ENCODE assay signal across 8 cellular contexts in genomic region chr14:39430762-39431415, GRCh38. TPM values are rescaled to one million over a fixed set of nuclear protein-coding genes. Genes with fewer than 3 reads are reported as not detected.
DNase-seq lines count a peak whose midpoint lies in the region; ATAC-seq and TF ChIP-seq lines count a peak whose summit lies in the region.

No MANE protein-coding gene starts in this region.

- intact Hi-C loops in activated CD8-positive, alpha-beta T cell treated with anti-CD3 and anti-CD28 coated beads for 36 hours (cut with micrococcal nuclease): loop anchor here (5.0 kb wide), 2 partner anchors 164 to 319 kb away; partner anchors contain the start of gene GEMIN2

- H3K4me2 ChIP-seq in hepatocyte: peak overlapping the region; percentile 93

- peaks cover 40% of the 10 kb centered on the region for H3K4me1 Mint-ChIP-seq in activated CD8-positive, alpha-beta T cell treated with anti-CD3 and anti-CD28 coated beads for 36 hours (ENCODE audit: low read depth)

- DNase-seq in NCI-H82 (lab: John Stamatoyannopoulos, UW) (peak; percentile 41), NCI-H82 treated with DMSO at 0.1 percent for 48 hours (lab: John Stamatoyannopoulos, UW; ENCODE audit: unreplicated experiment) (no peak), hepatocyte (ENCODE audit: low spot score) (no peak), ecto neural progenitor cell (ENCODE audit: low spot score) (no peak), GDM1 (lab: John Stamatoyannopoulos, UW) (no peak)
- peak; percentile 26 for DNase-seq in activated CD8-positive, alpha-beta T cell treated with anti-CD3 and anti-CD28 coated beads for 36 hours

- peak; percentile 0 for ATAC-seq in HG03558 (IDR thresholded peaks at IDR 0.05; ENCODE audit: extremely low read depth, unreplicated experiment)
- ATAC-seq in activated CD8-positive, alpha-beta T cell treated with anti-CD3 and anti-CD28 coated beads for 36 hours: peak; percentile 9

- no peaks in the 10 kb centered on the region for H3K27me3 Mint-ChIP-seq in activated CD8-positive, alpha-beta T cell treated with anti-CD3 and anti-CD28 coated beads for 36 hours

- WGBS in hepatocyte (ENCODE audit: low lambda C conversion rate, missing lambda C conversion rate): 17% methylated on average over 19 of the region's 19 CpGs

- peak overlapping the region; percentile 95 for H3K27ac Mint-ChIP-seq in activated CD8-positive, alpha-beta T cell treated with anti-CD3 and anti-CD28 coated beads for 36 hours

- peaks cover 14% of the 10 kb centered on the region for H4K20me1 ChIP-seq in hepatocyte (ENCODE audit: insufficient read depth, poor library complexity, severe bottlenecking)

- H3K4me3 ChIP-seq in hepatocyte (peak overlapping the region; percentile 92), skin epidermis (peak overlapping the region; percentile 83 to 98 (median 93))

- POLR2A ChIA-PET in activated CD8-positive, alpha-beta T cell treated with anti-CD3 and anti-CD28 coated beads for 36 hours (lab: Charles Lee): interaction anchor here (0.7 to 2.2 kb wide), 12 partner anchors 8 to 329 kb away, joined by 3 to 10 read pairs (median 6); partner anchors contain the start of genes PNN and TRAPPC6B

- peak overlapping the region; percentile 98 for H3K4me3 Mint-ChIP-seq in activated CD8-positive, alpha-beta T cell treated with anti-CD3 and anti-CD28 coated beads for 36 hours

- H3K36me3 Mint-ChIP-seq in activated CD8-positive, alpha-beta T cell treated with anti-CD3 and anti-CD28 coated beads for 36 hours (ENCODE audit: low read depth): peaks cover 7% of the 10 kb centered on the region

- H3K9me3 ChIP-seq in hepatocyte (ENCODE audit: low read depth): no peaks in the 10 kb centered on the region

- H2AFZ ChIP-seq in hepatocyte: peak overlapping the region; percentile 47

- peaks cover 56% of the 10 kb centered on the region for H3K79me2 ChIP-seq in hepatocyte

- CTCF ChIA-PET in activated CD8-positive, alpha-beta T cell treated with anti-CD3 and anti-CD28 coated beads for 36 hours (lab: Charles Lee): interaction anchor here (1.0 to 1.8 kb wide), 6 partner anchors 9 to 334 kb away, joined by 3 to 7 read pairs (median 5); no protein-coding TSS in a partner anchor

- no peaks in the 10 kb centered on the region for H3K9me2 ChIP-seq in hepatocyte (replicated peaks; ENCODE audit: insufficient read depth)

- H3K27ac ChIP-seq in hepatocyte: peak overlapping the region; percentile 98
- peak overlapping the region in 19 of 21 experiments; percentile 95 to 100 (median 100) for H3K27ac ChIP-seq in skin epidermis

- no peaks in the 10 kb centered on the region for H3K36me3 ChIP-seq in hepatocyte (replicated peaks; ENCODE audit: insufficient read depth, low read depth)

- H3K9me3 Mint-ChIP-seq in activated CD8-positive, alpha-beta T cell treated with anti-CD3 and anti-CD28 coated beads for 36 hours: no peaks in the 10 kb centered on the region

- TF ChIP-seq CTCF in activated CD8-positive, alpha-beta T cell treated with anti-CD3 and anti-CD28 coated beads for 36 hours (IDR thresholded peaks at IDR 0.05): no peak
- no peak for TF ChIP-seq CTCF in hepatocyte (IDR thresholded peaks at IDR 0.05; ENCODE audit: poor library complexity)

- peaks cover 15% of the 10 kb centered on the region for H3K4me1 ChIP-seq in hepatocyte (ENCODE audit: insufficient read depth)

- no peaks in the 10 kb centered on the region for H3K27me3 ChIP-seq in hepatocyte

RNA-seq across cellular contexts. Expression of gene FBXO33, which starts 1.3 kb away (rescaled TPM):
- total RNA-seq in activated CD8-positive, alpha-beta T cell treated with anti-CD3 and anti-CD28 coated beads for 36 hours: 10 to 100 TPM; 16.8 to 18.6 TPM
- 14.5 and 19.4 TPM in 2 replicates for total RNA-seq in hepatocyte
- polyA plus RNA-seq in hepatocyte: 8.9 and 12.0 TPM in 2 replicates

Comparison
In these comparisons a context has a peak if more than half of its experiments do, and no peak if none do; other contexts are left out.
1. DNase-seq: peak in NCI-H82 (single experiment) and activated CD8-positive, alpha-beta T cell treated with anti-CD3 and anti-CD28 coated beads for 36 hours (single experiment); none in NCI-H82 treated with DMSO at 0.1 percent for 48 hours (single experiment), hepatocyte (single experiment), ecto neural progenitor cell (single experiment) and GDM1 (single experiment).